ENCODE assay signal across 10 cellular contexts in the genomic region with DNA sequence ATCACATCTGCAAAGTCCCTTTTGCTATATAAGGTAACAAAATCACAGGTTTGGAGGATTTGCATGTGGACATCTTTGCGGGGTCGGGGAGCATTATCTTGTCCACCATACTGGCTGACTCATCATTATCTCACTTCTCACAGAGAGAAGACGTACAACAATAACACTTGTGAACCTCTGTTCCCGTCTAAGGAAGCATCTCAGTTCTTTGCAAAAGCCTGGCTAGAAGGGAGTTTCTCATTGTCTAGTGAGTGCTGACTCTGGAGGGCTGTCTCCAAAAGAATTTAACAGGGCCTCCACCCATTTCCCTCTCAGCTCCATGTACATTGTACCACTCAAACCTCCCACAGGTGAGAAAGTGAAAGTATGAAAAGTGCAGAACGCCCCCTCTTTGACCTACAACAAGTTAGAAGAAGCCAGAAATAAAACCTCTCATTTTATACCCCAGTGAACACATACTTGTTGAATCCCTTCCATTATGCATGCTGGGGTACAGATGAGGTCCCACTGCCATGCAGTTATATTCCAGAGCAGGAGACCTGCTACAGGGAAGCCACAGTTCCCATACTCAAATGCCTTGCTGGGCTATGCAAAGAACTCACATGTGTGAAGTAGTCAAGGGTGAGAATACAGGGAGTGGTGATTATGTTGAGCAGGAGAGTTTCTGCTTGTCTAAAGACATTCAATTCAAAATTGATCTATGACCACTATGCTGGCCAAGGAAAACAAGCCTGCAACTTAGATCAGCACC.
A peak's percentile ranks its signal among the peaks of the same experiment; 100 is the strongest.
DNase-seq lines count a peak whose midpoint lies in the region; ATAC-seq and TF ChIP-seq lines count a peak whose summit lies in the region.
"Had no signal": no experiment of that assay in that cellular context is flagged by ENCODE, and none has a peak within 500 bp of the region (broad histone marks: within the 10 kb centered on the region; RNA-seq: fewer than 3 reads in every experiment).

No MANE protein-coding gene starts in this region.

- H3K4me1 Mint-ChIP-seq in activated CD8-positive, alpha-beta T cell treated with anti-CD3 and anti-CD28 coated beads for 36 hours (ENCODE audit: low read depth) = peaks cover 25% of the 10 kb centered on the region
- peaks cover 18% of the 10 kb centered on the region for H3K4me1 Mint-ChIP-seq in activated CD8-positive, alpha-beta T cell treated with anti-CD3 and anti-CD28 coated beads, Interleukin-2, amount 10 ng/mL, durations not matched to agents 7 days and 5 days (ENCODE audit: low read depth)
- H3K4me1 Mint-ChIP-seq in stimulated activated naive CD8-positive, alpha-beta T cell treated with anti-CD3 and anti-CD28 coated beads, Interleukin-15, amount 100 ng/mL, for 72 hours = peaks cover 32% of the 10 kb centered on the region
- no peaks in the 10 kb centered on the region for H3K4me1 Mint-ChIP-seq in chondrocyte (ENCODE audit: low read depth)
- peaks cover 3% of the 10 kb centered on the region for H3K4me1 Mint-ChIP-seq in T-helper 2 cell treated with Interferon-gamma antibody and Interleukin-4, amounts not matched to agents 5 μg/mL and 100 μg/mL, for 36 hours (ENCODE audit: low read depth)

- ATAC-seq in activated CD8-positive, alpha-beta T cell treated with anti-CD3 and anti-CD28 coated beads for 36 hours = peak; percentile 83
- ATAC-seq in activated CD8-positive, alpha-beta T cell treated with anti-CD3 and anti-CD28 coated beads, Interleukin-2, amount 10 ng/mL, durations not matched to agents 7 days and 5 days = no peak
- ATAC-seq in HG02852 (IDR thresholded peaks at IDR 0.05; ENCODE audit: unreplicated experiment) = peak; percentile 73
- peak; percentile 70 for ATAC-seq in stimulated activated naive CD8-positive, alpha-beta T cell treated with anti-CD3 and anti-CD28 coated beads, Interleukin-15, amount 100 ng/mL, for 72 hours

- WGBS in SK-N-SH (ENCODE audit: low lambda C conversion rate) = 26% methylated on average over 5 of the region's 5 CpGs

- peak overlapping the region; percentile 11 for H3K4me3 Mint-ChIP-seq in activated CD8-positive, alpha-beta T cell treated with anti-CD3 and anti-CD28 coated beads for 36 hours
- H3K4me3 Mint-ChIP-seq in activated CD8-positive, alpha-beta T cell treated with anti-CD3 and anti-CD28 coated beads, Interleukin-2, amount 10 ng/mL, durations not matched to agents 7 days and 5 days = no peak overlapping the region
- peak overlapping the region; percentile 26 to 30 for H3K4me3 Mint-ChIP-seq in stimulated activated naive CD8-positive, alpha-beta T cell treated with anti-CD3 and anti-CD28 coated beads, Interleukin-15, amount 100 ng/mL, for 72 hours
- no peak overlapping the region for H3K4me3 Mint-ChIP-seq in chondrocyte (ENCODE audit: unreplicated experiment)
- H3K4me3 Mint-ChIP-seq in T-helper 2 cell treated with Interferon-gamma antibody and Interleukin-4, amounts not matched to agents 5 μg/mL and 100 μg/mL, for 36 hours = no peak overlapping the region

- peaks cover 15% of the 10 kb centered on the region for H3K36me3 Mint-ChIP-seq in activated CD8-positive, alpha-beta T cell treated with anti-CD3 and anti-CD28 coated beads for 36 hours (ENCODE audit: low read depth)
- peaks cover 11% of the 10 kb centered on the region for H3K36me3 Mint-ChIP-seq in activated CD8-positive, alpha-beta T cell treated with anti-CD3 and anti-CD28 coated beads, Interleukin-2, amount 10 ng/mL, durations not matched to agents 7 days and 5 days (ENCODE audit: low read depth)
- peaks cover 1% of the 10 kb centered on the region for H3K36me3 Mint-ChIP-seq in chondrocyte (ENCODE audit: low read depth)
- peaks cover 2% of the 10 kb centered on the region for H3K36me3 Mint-ChIP-seq in T-helper 2 cell treated with Interferon-gamma antibody and Interleukin-4, amounts not matched to agents 5 μg/mL and 100 μg/mL, for 36 hours (ENCODE audit: low read depth)

- no peaks in the 10 kb centered on the region for H3K9me3 ChIP-seq in SK-N-SH

- peaks cover 0 to 8% of the 10 kb centered on the region in 2 experiments; a peak in 2 of 4 replicates for H3K4me1 ChIP-seq in SK-N-SH (ENCODE audit: control insufficient read depth in 1 of 2, insufficient read depth in 2 of 2, low read depth in 1 of 2, low read length in 1 of 2)

- no peaks in the 10 kb centered on the region for H3K36me3 ChIP-seq in SK-N-SH (replicated peaks in 1 of 2; ENCODE audit: control insufficient read depth in 1 of 2, insufficient read depth in 2 of 2, low read length in 1 of 2)

- no peaks in the 10 kb centered on the region for H3K9me2 ChIP-seq in SK-N-SH

- no peaks in the 10 kb centered on the region for H3K27me3 ChIP-seq in SK-N-SH (ENCODE audit: insufficient read depth)

- peak; percentile 47 for DNase-seq in activated CD8-positive, alpha-beta T cell treated with anti-CD3 and anti-CD28 coated beads for 36 hours
- no peak for DNase-seq in activated CD8-positive, alpha-beta T cell treated with anti-CD3 and anti-CD28 coated beads, Interleukin-2, amount 10 ng/mL, durations not matched to agents 7 days and 5 days
- DNase-seq in SK-N-SH = no peak
- no peak for DNase-seq in stimulated activated naive CD8-positive, alpha-beta T cell treated with anti-CD3 and anti-CD28 coated beads, Interleukin-15, amount 100 ng/mL, for 72 hours
- no peak for DNase-seq in chondrocyte (ENCODE audit: low spot score)
- DNase-seq in T-helper 2 cell treated with Interferon-gamma antibody and Interleukin-4, amounts not matched to agents 5 μg/mL and 100 μg/mL, for 36 hours (ENCODE audit: low spot score) = no peak
- DNase-seq in RWPE1 (ENCODE audit: low spot score) = no peak
- DNase-seq: 8988T, NCI-H510A had no signal

- H3F3A ChIP-seq in SK-N-SH (replicated peaks; ENCODE audit: insufficient read depth) = peaks cover 7% of the 10 kb centered on the region

- CTCF ChIA-PET in activated CD8-positive, alpha-beta T cell treated with anti-CD3 and anti-CD28 coated beads for 36 hours (lab: Charles Lee) = no interaction called here
- CTCF ChIA-PET in activated CD8-positive, alpha-beta T cell treated with anti-CD3 and anti-CD28 coated beads, Interleukin-2, amount 10 ng/mL, durations not matched to agents 7 days and 5 days (lab: Charles Lee) = no interaction called here
- CTCF ChIA-PET in SK-N-SH (lab: Yijun Ruan, JAX) = no interaction called here
- CTCF ChIA-PET in RWPE1 (lab: Yijun Ruan, JAX) = no interaction called here

- no peak for TF ChIP-seq RAD21 in SK-N-SH (IDR thresholded peaks at IDR 0.05; ENCODE audit: low read length)

- peak overlapping the region; percentile 62 to 74; a peak in 3 of 4 replicates for H3K27ac ChIP-seq in SK-N-SH (ENCODE audit: low read depth in 2 of 2, low read length in 1 of 2)
- no peak overlapping the region for H3K27ac ChIP-seq in RWPE1

- no peak for TF ChIP-seq EP300 in SK-N-SH (IDR thresholded peaks at IDR 0.05; ENCODE audit: borderline replicate concordance in 1 of 2, low read depth in 1 of 2, low read length in 1 of 2)

- H3K79me2 ChIP-seq in SK-N-SH (ENCODE audit: insufficient read depth) = no peaks in the 10 kb centered on the region

- H3K4me2 ChIP-seq in SK-N-SH = peak overlapping the region; percentile 45; the same call in 1 of the 2 replicates

- no peaks in the 10 kb centered on the region for H4K20me1 ChIP-seq in SK-N-SH (ENCODE audit: insufficient read depth)

- H3K4me3 ChIP-seq in SK-N-SH (ENCODE audit: low read depth in 2 of 2, low read length in 1 of 2) = peak overlapping the region in 1 of 2 experiments; percentile 10; a peak in 1 of 4 replicates

- no peaks in the 10 kb centered on the region for H3K27me3 Mint-ChIP-seq in activated CD8-positive, alpha-beta T cell treated with anti-CD3 and anti-CD28 coated beads for 36 hours
- H3K27me3 Mint-ChIP-seq in activated CD8-positive, alpha-beta T cell treated with anti-CD3 and anti-CD28 coated beads, Interleukin-2, amount 10 ng/mL, durations not matched to agents 7 days and 5 days (ENCODE audit: low read depth) = no peaks in the 10 kb centered on the region
- H3K27me3 Mint-ChIP-seq in stimulated activated naive CD8-positive, alpha-beta T cell treated with anti-CD3 and anti-CD28 coated beads, Interleukin-15, amount 100 ng/mL, for 72 hours = no peaks in the 10 kb centered on the region
- H3K27me3 Mint-ChIP-seq in chondrocyte (ENCODE audit: low read depth) = no peaks in the 10 kb centered on the region
- H3K27me3 Mint-ChIP-seq in T-helper 2 cell treated with Interferon-gamma antibody and Interleukin-4, amounts not matched to agents 5 μg/mL and 100 μg/mL, for 36 hours (ENCODE audit: low read depth) = peaks cover 11% of the 10 kb centered on the region

- H3K9ac ChIP-seq in SK-N-SH = peak overlapping the region; percentile 32; the same call in 1 of the 2 replicates

- peaks cover 22% of the 10 kb centered on the region for H3K9me3 Mint-ChIP-seq in activated CD8-positive, alpha-beta T cell treated with anti-CD3 and anti-CD28 coated beads for 36 hours
- peaks cover 22% of the 10 kb centered on the region for H3K9me3 Mint-ChIP-seq in activated CD8-positive, alpha-beta T cell treated with anti-CD3 and anti-CD28 coated beads, Interleukin-2, amount 10 ng/mL, durations not matched to agents 7 days and 5 days (ENCODE audit: insufficient read depth)
- peaks cover 23 to 30% of the 10 kb centered on the region in 2 donors for H3K9me3 Mint-ChIP-seq in stimulated activated naive CD8-positive, alpha-beta T cell treated with anti-CD3 and anti-CD28 coated beads, Interleukin-15, amount 100 ng/mL, for 72 hours
- H3K9me3 Mint-ChIP-seq in chondrocyte (ENCODE audit: low read depth) = peaks cover 18% of the 10 kb centered on the region
- H3K9me3 Mint-ChIP-seq in T-helper 2 cell treated with Interferon-gamma antibody and Interleukin-4, amounts not matched to agents 5 μg/mL and 100 μg/mL, for 36 hours = peaks cover 20% of the 10 kb centered on the region

- intact Hi-C loops in activated CD8-positive, alpha-beta T cell treated with anti-CD3 and anti-CD28 coated beads for 36 hours (cut with micrococcal nuclease) = no loop called here

- TF ChIP-seq CTCF in activated CD8-positive, alpha-beta T cell treated with anti-CD3 and anti-CD28 coated beads for 36 hours (IDR thresholded peaks at IDR 0.05) = no peak
- no peak for TF ChIP-seq CTCF in SK-N-SH (IDR thresholded peaks at IDR 0.05)
- TF ChIP-seq CTCF in chondrocyte (IDR thresholded peaks at IDR 0.05) = no peak
- TF ChIP-seq CTCF in RWPE1 (conservative IDR thresholded peaks at IDR 0.05; ENCODE audit: low read depth) = no peak

- H3K27ac Mint-ChIP-seq in activated CD8-positive, alpha-beta T cell treated with anti-CD3 and anti-CD28 coated beads for 36 hours = peak overlapping the region; percentile 43
- no peak overlapping the region for H3K27ac Mint-ChIP-seq in activated CD8-positive, alpha-beta T cell treated with anti-CD3 and anti-CD28 coated beads, Interleukin-2, amount 10 ng/mL, durations not matched to agents 7 days and 5 days
- H3K27ac Mint-ChIP-seq in stimulated activated naive CD8-positive, alpha-beta T cell treated with anti-CD3 and anti-CD28 coated beads, Interleukin-15, amount 100 ng/mL, for 72 hours = no peak overlapping the region
- no peak overlapping the region for H3K27ac Mint-ChIP-seq in chondrocyte (ENCODE audit: unreplicated experiment)
- H3K27ac Mint-ChIP-seq in T-helper 2 cell treated with Interferon-gamma antibody and Interleukin-4, amounts not matched to agents 5 μg/mL and 100 μg/mL, for 36 hours = no peak overlapping the region

- POLR2A ChIA-PET in activated CD8-positive, alpha-beta T cell treated with anti-CD3 and anti-CD28 coated beads for 36 hours (lab: Charles Lee) = no interaction called here
- POLR2A ChIA-PET in activated CD8-positive, alpha-beta T cell treated with anti-CD3 and anti-CD28 coated beads, Interleukin-2, amount 10 ng/mL, durations not matched to agents 7 days and 5 days (lab: Charles Lee) = no interaction called here
- POLR2A ChIA-PET in SK-N-SH (lab: Yijun Ruan, JAX) (no interaction called here), RWPE1 (lab: Yijun Ruan, JAX; ENCODE audit: low non-redundant PET) (no interaction called here)

- H2AFZ ChIP-seq in SK-N-SH (ENCODE audit: low read depth) = peak overlapping the region; percentile 17; the same call in 1 of the 2 replicates

Comparison
In these comparisons a context has a peak if more than half of its experiments do, and no peak if none do; other contexts are left out.
1. H3K4me3 Mint-ChIP-seq: peak in activated CD8-positive, alpha-beta T cell treated with anti-CD3 and anti-CD28 coated beads for 36 hours (single experiment) and stimulated activated naive CD8-positive, alpha-beta T cell treated with anti-CD3 and anti-CD28 coated beads, Interleukin-15, amount 100 ng/mL, for 72 hours (2 of 2); none in activated CD8-positive, alpha-beta T cell treated with anti-CD3 and anti-CD28 coated beads, Interleukin-2, amount 10 ng/mL, durations not matched to agents 7 days and 5 days (single experiment), chondrocyte (single experiment) and T-helper 2 cell treated with Interferon-gamma antibody and Interleukin-4, amounts not matched to agents 5 μg/mL and 100 μg/mL, for 36 hours (single experiment).